ENCODE assay signal across 8 cellular contexts in the genomic region with DNA sequence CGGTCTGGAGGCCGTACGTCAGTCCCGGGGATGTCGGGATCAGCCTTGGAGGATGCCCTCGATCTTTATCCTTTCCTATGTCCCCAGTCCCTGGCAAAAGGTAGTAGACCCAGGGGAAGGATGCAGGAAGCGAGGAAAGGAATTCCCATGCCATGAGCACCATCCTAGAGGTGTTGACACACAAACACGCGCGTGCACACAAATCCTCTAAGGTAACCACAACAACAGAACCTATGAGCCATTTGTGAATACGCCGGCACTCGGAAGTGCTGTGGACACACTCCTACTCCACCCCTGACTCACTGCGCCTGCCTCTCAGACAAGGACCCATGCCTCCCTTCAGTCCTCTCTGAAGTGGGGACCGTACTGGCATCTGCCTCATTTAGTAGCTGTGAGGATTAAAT. TPM values are rescaled to one million over a fixed set of nuclear protein-coding genes. Genes with fewer than 3 reads are reported as not detected.
DNase-seq lines count a peak whose midpoint lies in the region; ATAC-seq and TF ChIP-seq lines count a peak whose summit lies in the region.

No MANE protein-coding gene starts in this region.

- peaks cover 32% of the 10 kb centered on the region for H3K27me3 Mint-ChIP-seq in activated B cell treated with CpG ODN at 0.5 μM for 24 hours
- peaks cover 55% of the 10 kb centered on the region for H3K27me3 Mint-ChIP-seq in nephron progenitor cell (ENCODE audit: low read depth, poor library complexity)

- no peaks in the 10 kb centered on the region for H4K20me1 ChIP-seq in BLaER1 treated with 17β-estradiol and CSF1 and Interleukin-3, amounts not matched to agents 10 nM and 100 nM

- TF ChIP-seq POLR2A in transverse colon (IDR thresholded peaks at IDR 0.05), result no peak

- no peak for TF ChIP-seq EP300 in transverse colon (IDR thresholded peaks at IDR 0.05; ENCODE audit: low read depth)

- POLR2A ChIA-PET in activated B cell treated with CpG ODN at 0.5 μM for 24 hours (lab: Charles Lee), result interaction anchor here (0.7 to 1.1 kb wide), 6 partner anchors 37 to 808 kb away, joined by 3 to 4 read pairs (median 3); no protein-coding TSS in a partner anchor

- H3K9ac ChIP-seq in BLaER1 treated with 17β-estradiol and CSF1 and Interleukin-3, amounts not matched to agents 10 nM and 100 nM, result peak overlapping the region; percentile 90 to 98 (median 93)

- peak overlapping the region; percentile 72 for H3K4me3 Mint-ChIP-seq in activated B cell treated with CpG ODN at 0.5 μM for 24 hours
- H3K4me3 Mint-ChIP-seq in nephron progenitor cell, result peak overlapping the region; percentile 76

- intact Hi-C loops in activated B cell treated with CpG ODN at 0.5 μM for 24 hours (cut with micrococcal nuclease) (loop anchor here (1.0 kb wide), 5 partner anchors 54 to 814 kb away; no protein-coding TSS in a partner anchor), transverse colon (cut with DNase I; ENCODE audit: low total_unique reads) (loop anchor here (10.0 kb wide), 1 partner anchor 351 kb away; no protein-coding TSS in a partner anchor)

- H3K27ac ChIP-seq in BLaER1 treated with 17β-estradiol and CSF1 and Interleukin-3, amounts not matched to agents 10 nM and 100 nM, result peak overlapping the region; percentile 89 to 98 (median 94)
- peak overlapping the region; percentile 90 to 96 (median 94) for H3K27ac ChIP-seq in transverse colon

- H3K36me3 Mint-ChIP-seq in activated B cell treated with CpG ODN at 0.5 μM for 24 hours (ENCODE audit: low read depth), result peaks cover 2% of the 10 kb centered on the region
- no peaks in the 10 kb centered on the region for H3K36me3 Mint-ChIP-seq in nephron progenitor cell (ENCODE audit: low read depth)

- H3K4me1 ChIP-seq in BLaER1 treated with 17β-estradiol and CSF1 and Interleukin-3, amounts not matched to agents 10 nM and 100 nM, result peaks cover 36 to 56% (median 48%) of the 10 kb centered on the region in 10 experiments
- peaks cover 4 to 19% (median 14%) of the 10 kb centered on the region in 4 donors for H3K4me1 ChIP-seq in transverse colon

- TF ChIP-seq CTCF in activated B cell treated with CpG ODN at 0.5 μM for 24 hours (IDR thresholded peaks at IDR 0.05), result no peak
- TF ChIP-seq CTCF in epithelial cell of proximal tubule (conservative IDR thresholded peaks at IDR 0.05; ENCODE audit: low read depth, low read length), result no peak
- no peak for TF ChIP-seq CTCF in nephron progenitor cell (IDR thresholded peaks at IDR 0.05)
- peak in 1 of 5 experiments; percentile 17 for TF ChIP-seq CTCF in transverse colon (IDR thresholded peaks at IDR 0.05)

- WGBS in transverse colon (ENCODE audit: low coverage in 1 of 2), 2 donors, result 11% methylated on average over 15 of the region's 15 CpGs; no CpG with 5 or more reads in 1 of the 2 donors

- H3K4me1 Mint-ChIP-seq in activated B cell treated with CpG ODN at 0.5 μM for 24 hours (peaks cover 8% of the 10 kb centered on the region), nephron progenitor cell (peaks cover 12% of the 10 kb centered on the region)

- no peak for DNase-seq in activated B cell treated with CpG ODN at 0.5 μM for 24 hours
- DNase-seq in epithelial cell of proximal tubule (ENCODE audit: low read depth), result no peak
- no peak for DNase-seq in nephron progenitor cell
- DNase-seq in transverse colon, result no peak
- no peak for DNase-seq in putamen (ENCODE audit: low spot score)

- peaks cover 0 to 10% (median 5%) of the 10 kb centered on the region in 11 experiments; a peak in 5 of 22 replicates for H3K27me3 ChIP-seq in BLaER1 treated with 17β-estradiol and CSF1 and Interleukin-3, amounts not matched to agents 10 nM and 100 nM
- no peaks in the 10 kb centered on the region for H3K27me3 ChIP-seq in transverse colon

- H3K9me3 Mint-ChIP-seq in activated B cell treated with CpG ODN at 0.5 μM for 24 hours, result no peaks in the 10 kb centered on the region
- H3K9me3 Mint-ChIP-seq in nephron progenitor cell, result no peaks in the 10 kb centered on the region

- H3K9me3 ChIP-seq in BLaER1 treated with 17β-estradiol and CSF1 and Interleukin-3, amounts not matched to agents 10 nM and 100 nM (replicated peaks in 1 of 11), result no peaks in the 10 kb centered on the region
- H3K9me3 ChIP-seq in transverse colon, result no peaks in the 10 kb centered on the region

- H3K36me3 ChIP-seq in BLaER1 treated with 17β-estradiol and CSF1 and Interleukin-3, amounts not matched to agents 10 nM and 100 nM, result no peaks in the 10 kb centered on the region
- no peaks in the 10 kb centered on the region for H3K36me3 ChIP-seq in transverse colon

- peak overlapping the region; percentile 80 to 99 (median 97) for H3K4me2 ChIP-seq in BLaER1 treated with 17β-estradiol and CSF1 and Interleukin-3, amounts not matched to agents 10 nM and 100 nM

- CTCF ChIA-PET in activated B cell treated with CpG ODN at 0.5 μM for 24 hours (lab: Charles Lee), result interaction anchor here (0.8 to 2.4 kb wide), 6 partner anchors 18 to 312 kb away, joined by 3 to 20 read pairs (median 4); no protein-coding TSS in a partner anchor

- H3K27ac Mint-ChIP-seq in activated B cell treated with CpG ODN at 0.5 μM for 24 hours, result no peak overlapping the region
- no peak overlapping the region for H3K27ac Mint-ChIP-seq in nephron progenitor cell

- in situ Hi-C loops in transverse colon (cut with MboI; ENCODE audit: low pct_ligation_motif_present in 1 of 4, low pct_unique_long_range_greater_than_20kb in 1 of 4, low sequenced_read_pairs in 3 of 4), result no loop called here

- peak; percentile 10 for ATAC-seq in HG03439 (IDR thresholded peaks at IDR 0.05; ENCODE audit: unreplicated experiment)
- ATAC-seq in activated B cell treated with CpG ODN at 0.5 μM for 24 hours (ENCODE audit: low read depth), result peak; percentile 5
- no peak for ATAC-seq in HG03045 (IDR thresholded peaks at IDR 0.05; ENCODE audit: unreplicated experiment)

- H3K4me3 ChIP-seq in BLaER1 treated with 17β-estradiol and CSF1 and Interleukin-3, amounts not matched to agents 10 nM and 100 nM, result peak overlapping the region; percentile 66 to 88 (median 78)
- peak overlapping the region; percentile 77 for H3K4me3 ChIP-seq in epithelial cell of proximal tubule (ENCODE audit: low read depth, low read length)
- peak overlapping the region; percentile 74 to 76 (median 75) for H3K4me3 ChIP-seq in transverse colon

RNA-seq across cellular contexts. Expression of gene MLPH, which starts 11.3 kb away (rescaled TPM):
- total RNA-seq in activated B cell treated with CpG ODN at 0.5 μM for 24 hours, result not detected in 2 replicates
- 35.4 and 36.0 TPM in 2 replicates for total RNA-seq in epithelial cell of proximal tubule
- 100 to 1,000 TPM in 2 of 4 donors, 10 to 100 TPM in 2; 59.7 to 889 (median 182) TPM for total RNA-seq in transverse colon

Comparison
In these comparisons a context has a peak if more than half of its experiments do, and no peak if none do; other contexts are left out.
1. RNA of gene MLPH, which starts 11.3 kb away (total RNA-seq): 59.7 to 889 TPM in transverse colon and 35.4 to 36.0 TPM in epithelial cell of proximal tubule; not detected in activated B cell treated with CpG ODN at 0.5 μM for 24 hours; every median in the first group is over 10 times any median in the second.
2. Peak in every context shown above with its lines, with median percentiles within 50 percentile points of each other: H3K4me3 ChIP-seq.